25 cellular contexts compared by ENCODE assay signal in genomic region chr4:188434686-188435085, GRCh38.
"Had no signal": no experiment of that assay in that cellular context is flagged by ENCODE, and none has a peak within 500 bp of the region (broad histone marks: within the 10 kb centered on the region; RNA-seq: fewer than 3 reads in every experiment).

No MANE protein-coding gene starts in this region.

- H3K27ac ChIP-seq: epithelial cell of prostate, esophagus squamous epithelium, left ventricle myocardium inferior, neutrophil, ovary, upper lobe of left lung, vagina had no signal

- ATAC-seq: activated CD8-positive, alpha-beta memory T cell treated with anti-CD3 and anti-CD28 coated beads, Interleukin-2, amount 10 ng/mL, durations not matched to agents 7 days and 5 days; activated CD8-positive, alpha-beta T cell treated with anti-CD3 and anti-CD28 coated beads, Interleukin-2, amount 10 ng/mL, durations not matched to agents 7 days and 5 days; activated naive CD8-positive, alpha-beta T cell treated with anti-CD3 and anti-CD28 coated beads, Interleukin-2, amount 50 U/mL, for 24 hours; natural killer cell; sciatic nerve; stimulated activated effector memory CD8-positive, alpha-beta T cell treated with anti-CD3 and anti-CD28 coated beads, Interleukin-12 subunit alpha, Interleukin-12 subunit beta, amount 100 ng/mL, for 72 hours; stimulated activated naive CD8-positive, alpha-beta T cell treated with anti-CD3 and anti-CD28 coated beads, Interleukin-15, amount 100 ng/mL, for 72 hours; T-helper 17 cell had no signal

- H3K4me1 ChIP-seq: upper lobe of left lung, vagina had no signal

- H3K27me3 ChIP-seq: esophagus squamous epithelium, neutrophil, ovary, upper lobe of left lung, vagina had no signal

- H3K9me3 ChIP-seq: esophagus squamous epithelium, left ventricle myocardium inferior, neutrophil, ovary, upper lobe of left lung, vagina had no signal

- H3K36me3 ChIP-seq: esophagus squamous epithelium, left ventricle myocardium inferior, neutrophil, ovary, upper lobe of left lung, vagina had no signal

- H3K4me3 ChIP-seq: esophagus squamous epithelium, left ventricle myocardium inferior, lung, ovary, upper lobe of left lung, vagina had no signal

- DNase-seq: activated CD8-positive, alpha-beta memory T cell treated with anti-CD3 and anti-CD28 coated beads, Interleukin-2, amount 10 ng/mL, durations not matched to agents 7 days and 5 days; activated CD8-positive, alpha-beta T cell treated with anti-CD3 and anti-CD28 coated beads, Interleukin-2, amount 10 ng/mL, durations not matched to agents 7 days and 5 days; activated naive CD8-positive, alpha-beta T cell treated with anti-CD3 and anti-CD28 coated beads, Interleukin-2, amount 50 U/mL, for 24 hours; activated T-cell treated with anti-CD3 and anti-CD28 coated beads, Interleukin-2, amount 50 U/mL, for 48 hours; amygdala; cortex of kidney; esophagus squamous epithelium; left ventricle myocardium inferior; mesendoderm; natural killer cell; ovary; retina; small intestine; stimulated activated CD4-positive, alpha-beta T cell treated with anti-CD3 and anti-CD28 coated beads, Interleukin-4, amount 100 ng/mL, for 24 hours; stimulated activated naive CD8-positive, alpha-beta T cell treated with anti-CD3 and anti-CD28 coated beads, Interleukin-15, amount 100 ng/mL, for 72 hours; substantia nigra; T-helper 17 cell; T1000; upper lobe of left lung had no signal
